18 cellular contexts compared by ENCODE assay signal in the genomic region with DNA sequence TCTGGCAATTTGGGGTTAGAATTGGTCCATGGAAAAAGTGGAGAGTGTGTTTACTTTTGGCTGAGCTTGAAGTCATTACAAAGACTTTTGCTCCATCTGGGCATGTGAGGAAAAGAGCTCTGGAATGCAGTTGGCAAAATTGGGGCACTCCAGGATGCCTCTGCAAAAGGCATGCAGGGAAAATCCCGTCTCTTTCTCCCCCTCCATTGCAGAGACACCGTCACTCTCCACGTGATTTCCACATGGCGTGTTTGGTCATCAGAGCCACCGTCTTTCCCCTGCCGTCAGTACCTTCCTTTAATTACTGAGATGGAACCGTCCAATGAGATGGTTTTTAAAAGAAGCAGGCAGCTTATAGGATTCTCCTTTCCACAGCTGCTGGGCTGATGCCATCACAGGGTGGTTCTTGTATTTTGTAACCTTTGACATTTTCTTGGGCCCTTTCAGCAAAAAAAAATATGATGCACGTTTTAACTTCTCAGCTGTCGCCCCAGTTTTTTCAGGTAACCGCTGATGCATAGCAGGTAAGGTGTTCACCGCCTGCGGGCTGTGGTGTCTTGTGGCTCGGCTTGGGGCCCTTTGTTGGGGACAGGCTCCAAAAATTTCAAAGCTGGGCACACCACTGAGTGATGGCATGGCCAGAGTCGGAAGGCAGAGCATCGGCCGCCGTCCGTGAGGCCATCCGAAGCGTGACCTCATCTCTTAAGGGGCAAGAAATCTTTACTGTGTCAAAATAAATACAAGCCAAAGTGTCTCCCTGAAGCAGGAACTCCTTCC.
DNase-seq lines count a peak whose midpoint lies in the region; ATAC-seq and TF ChIP-seq lines count a peak whose summit lies in the region.
"Had no signal": no experiment of that assay in that cellular context is flagged by ENCODE, and none has a peak within 500 bp of the region (broad histone marks: within the 10 kb centered on the region; RNA-seq: fewer than 3 reads in every experiment).

No MANE protein-coding gene starts in this region.

- intact Hi-C loops in posterior vena cava (cut with DNase I) (no loop called here), upper lobe of right lung (cut with DNase I) (no loop called here), PC-9 (cut with micrococcal nuclease; ENCODE audit: unreplicated experiment) (no loop called here)

- peak; percentile 50 for DNase-seq in RWPE2 (ENCODE audit: low spot score)
- no peak for DNase-seq in fibroblast of lung (ENCODE audit: low read depth in 2 of 2)
- DNase-seq in posterior vena cava (ENCODE audit: low spot score): peak; percentile 23
- DNase-seq in upper lobe of right lung: peak; percentile 26
- DNase-seq in PC-9: no peak
- DNase-seq in SW 1271 (lab: John Stamatoyannopoulos, UW): no peak
- no peak for DNase-seq in erythroblast (lab: John Stamatoyannopoulos, UW)
- DNase-seq: AML-193; KG1; NCI-H1092 treated with DMSO at 0.1 percent for 48 hours; NCI-H2029 treated with DMSO at 0.1 percent for 48 hours; NCI-H345; NCI-H524; NK-92 treated with Interleukin-12 subunit alpha and Interleukin-12 subunit beta, amount 100 ng/mL, for 24 hours had no signal

- TF ChIP-seq CTCF in RWPE2 (IDR thresholded peaks at IDR 0.05; ENCODE audit: poor library complexity, severe bottlenecking) (no peak), fibroblast of lung (conservative IDR thresholded peaks at IDR 0.05 in 1 of 2, IDR thresholded peaks at IDR 0.05 in 1 of 2; ENCODE audit: low read depth in 1 of 2, low read length in 2 of 2) (no peak), upper lobe of right lung (IDR thresholded peaks at IDR 0.05) (no peak), PC-9 (conservative IDR thresholded peaks at IDR 0.05) (no peak)

- H3K27me3 ChIP-seq in RWPE2 (ENCODE audit: insufficient read depth, poor library complexity, severe bottlenecking): peaks cover 47% of the 10 kb centered on the region
- H3K27me3 ChIP-seq in fibroblast of lung (ENCODE audit: control insufficient read depth, insufficient read depth, low read length): no peaks in the 10 kb centered on the region
- H3K27me3 ChIP-seq in upper lobe of right lung: no peaks in the 10 kb centered on the region
- H3K27me3 ChIP-seq in PC-9 (ENCODE audit: insufficient read depth, low read depth): peaks cover 100% of the 10 kb centered on the region
- H3K27me3 ChIP-seq: SJSA1 had no signal

- ATAC-seq in RWPE2 (ENCODE audit: low read depth) (no peak), upper lobe of right lung (no peak)
- ATAC-seq: GM23338, Panc1 had no signal

- H3K27ac ChIP-seq in RWPE2 (ENCODE audit: poor library complexity, severe bottlenecking) (no peak overlapping the region), fibroblast of lung (ENCODE audit: insufficient read depth, low read length) (no peak overlapping the region), upper lobe of right lung (no peak overlapping the region), PC-9 (no peak overlapping the region)
- H3K27ac ChIP-seq: SJSA1 had no signal

- H3K4me3 ChIP-seq in RWPE2 (ENCODE audit: severe bottlenecking): no peak overlapping the region
- no peak overlapping the region for H3K4me3 ChIP-seq in fibroblast of lung (replicated peaks in 1 of 4; ENCODE audit: control extremely low read depth in 1 of 4, insufficient read depth in 1 of 4, low read depth in 3 of 4, low read length in 4 of 4)
- H3K4me3 ChIP-seq in upper lobe of right lung: no peak overlapping the region
- no peak overlapping the region for H3K4me3 ChIP-seq in PC-9
- H3K4me3 ChIP-seq: GM23338, HAP-1, SJSA1 had no signal

- no TSS peak for BruUV-seq in PC-9 (replicated peaks; lab: Mats Ljungman, UMichigan)

- no peaks in the 10 kb centered on the region for H3K36me3 ChIP-seq in RWPE2 (ENCODE audit: low read depth)
- peaks cover 2% of the 10 kb centered on the region for H3K36me3 ChIP-seq in fibroblast of lung (ENCODE audit: control insufficient read depth, insufficient read depth, low read length)
- H3K36me3 ChIP-seq in upper lobe of right lung: no peaks in the 10 kb centered on the region
- no peaks in the 10 kb centered on the region for H3K36me3 ChIP-seq in PC-9 (ENCODE audit: low read depth)
- H3K36me3 ChIP-seq: HAP-1 had no signal

- no peaks in the 10 kb centered on the region for H3F3A ChIP-seq in PC-9 (ENCODE audit: insufficient read depth, low read depth)

- CTCF ChIA-PET in PC-9 (lab: Charles Lee): no interaction called here

- no peak overlapping the region for H3K9ac ChIP-seq in fibroblast of lung (ENCODE audit: insufficient read depth, low read length)

- H3K79me2 ChIP-seq in fibroblast of lung (ENCODE audit: control insufficient read depth, insufficient read depth, low read length) (no peaks in the 10 kb centered on the region), PC-9 (ENCODE audit: low read depth) (no peaks in the 10 kb centered on the region)

- H4K20me1 ChIP-seq in fibroblast of lung (ENCODE audit: control insufficient read depth, extremely low read depth, insufficient read depth, low read length) (no peaks in the 10 kb centered on the region), PC-9 (ENCODE audit: insufficient read depth) (no peaks in the 10 kb centered on the region)

- H3K4me1 ChIP-seq in RWPE2 (ENCODE audit: insufficient read depth, poor library complexity, severe bottlenecking) (no peaks in the 10 kb centered on the region), fibroblast of lung (ENCODE audit: control insufficient read depth, extremely low read depth, insufficient read depth, low read length) (peaks cover 16% of the 10 kb centered on the region), upper lobe of right lung (peaks cover 15% of the 10 kb centered on the region), PC-9 (replicated peaks; ENCODE audit: insufficient read depth) (no peaks in the 10 kb centered on the region)
- H3K4me1 ChIP-seq: HAP-1 had no signal

- H3K9me2 ChIP-seq in PC-9 (ENCODE audit: insufficient read depth): no peaks in the 10 kb centered on the region

- TF ChIP-seq POLR2A in erythroblast (IDR thresholded peaks at IDR 0.05; ENCODE audit: low read length): no peak

- H2AFZ ChIP-seq in fibroblast of lung (ENCODE audit: low read length): no peak overlapping the region
- H2AFZ ChIP-seq in PC-9: no peak overlapping the region
- H2AFZ ChIP-seq: GM23338 had no signal

- POLR2A ChIA-PET in PC-9 (lab: Charles Lee; ENCODE audit: unreplicated experiment): no interaction called here

- H3K9me3 ChIP-seq in RWPE2 (ENCODE audit: severe bottlenecking) (no peaks in the 10 kb centered on the region), fibroblast of lung (ENCODE audit: control insufficient read depth, insufficient read depth, low read depth, low read length) (no peaks in the 10 kb centered on the region), upper lobe of right lung (no peaks in the 10 kb centered on the region), PC-9 (ENCODE audit: insufficient read depth, low read depth) (no peaks in the 10 kb centered on the region)
- H3K9me3 ChIP-seq: HAP-1, SJSA1 had no signal

- H3K4me2 ChIP-seq in fibroblast of lung (ENCODE audit: extremely low read depth, insufficient read depth, low read length): peak overlapping the region; percentile 79
- H3K4me2 ChIP-seq in PC-9: no peak overlapping the region
- H3K4me2 ChIP-seq: GM23338 had no signal

Comparison
In these comparisons a context has a peak if more than half of its experiments do, and no peak if none do; other contexts are left out.
1. DNase-seq: peak in RWPE2 (single experiment), posterior vena cava (single experiment) and upper lobe of right lung (single experiment); none in fibroblast of lung (0 of 2), PC-9 (0 of 2), SW 1271 (0 of 2) and erythroblast (0 of 2).